Comparison of ENCODE assay signal across 19 cellular contexts in genomic region chr9:18568969-18569368, GRCh38.
DNase-seq lines count a peak whose midpoint lies in the region; ATAC-seq and TF ChIP-seq lines count a peak whose summit lies in the region.
"Had no signal": no experiment of that assay in that cellular context is flagged by ENCODE, and none has a peak within 500 bp of the region (broad histone marks: within the 10 kb centered on the region; RNA-seq: fewer than 3 reads in every experiment).

No MANE protein-coding gene starts in this region.

- DNase-seq in HCEC 1CT, result peak; percentile 52
- peak; percentile 21 for DNase-seq in NCI-H2196 (lab: John Stamatoyannopoulos, UW; ENCODE audit: unreplicated experiment)
- DNase-seq in amniotic epithelial cell (ENCODE audit: low read depth), result peak; percentile 3
- no peak for DNase-seq in progenitor cell of endocrine pancreas (ENCODE audit: low spot score, unreplicated experiment)
- no peak for DNase-seq in GF-D8 (lab: John Stamatoyannopoulos, UW)
- DNase-seq in GM19238 (ENCODE audit: insufficient read length, low spot score), result no peak
- DNase-seq: activated CD4-positive, alpha-beta T cell treated with anti-CD3 and anti-CD28 coated beads for 4 hours; activated T-cell treated with anti-CD3 and anti-CD28 coated beads, Interleukin-2, amount 50 U/mL, for 48 hours; amniotic stem cell; colonic mucosa; esophagus squamous epithelium; KG1; NCI-H226; occipital lobe; Peyer's patch; spleen had no signal

- H3K9me3 Mint-ChIP-seq in progenitor cell of endocrine pancreas (ENCODE audit: low read depth), result no peaks in the 10 kb centered on the region
- H3K9me3 Mint-ChIP-seq: T-helper 1 cell treated with Interleukin-12 subunit alpha and Interleukin-12 subunit beta and Interleukin-4 antibody, amounts not matched to agents 30 μg/mL and 1 μg/mL, for 36 hours had no signal

- no peaks in the 10 kb centered on the region for H3K27me3 Mint-ChIP-seq in progenitor cell of endocrine pancreas

- peaks cover 4% of the 10 kb centered on the region for H3K4me1 Mint-ChIP-seq in progenitor cell of endocrine pancreas (ENCODE audit: low read depth)
- H3K4me1 Mint-ChIP-seq: CD14-positive monocyte had no signal

- H3K4me3 Mint-ChIP-seq in progenitor cell of endocrine pancreas (ENCODE audit: low read depth), result no peak overlapping the region
- H3K4me3 Mint-ChIP-seq: CD14-positive monocyte; T-helper 1 cell treated with Interleukin-12 subunit alpha and Interleukin-12 subunit beta and Interleukin-4 antibody, amounts not matched to agents 30 μg/mL and 1 μg/mL, for 36 hours had no signal

- TF ChIP-seq CTCF in progenitor cell of endocrine pancreas (IDR thresholded peaks at IDR 0.05; ENCODE audit: unreplicated experiment), result no peak

- ATAC-seq in HG02798 (IDR thresholded peaks at IDR 0.05; ENCODE audit: poor library complexity, unreplicated experiment), result no peak

- no peaks in the 10 kb centered on the region for H3K36me3 Mint-ChIP-seq in progenitor cell of endocrine pancreas (ENCODE audit: insufficient read depth)
- H3K36me3 Mint-ChIP-seq: CD14-positive monocyte had no signal

- peak overlapping the region; percentile 9 for H3K27ac Mint-ChIP-seq in progenitor cell of endocrine pancreas
- H3K27ac Mint-ChIP-seq: CD14-positive monocyte; T-helper 1 cell treated with Interleukin-12 subunit alpha and Interleukin-12 subunit beta and Interleukin-4 antibody, amounts not matched to agents 30 μg/mL and 1 μg/mL, for 36 hours had no signal

Comparison
In these comparisons a context has a peak if more than half of its experiments do, and no peak if none do; other contexts are left out.
1. DNase-seq: peak in HCEC 1CT (single experiment), NCI-H2196 (single experiment) and amniotic epithelial cell (single experiment); none in progenitor cell of endocrine pancreas (single experiment), GF-D8 (single experiment) and GM19238 (single experiment).